Comparison of ENCODE assay signal across 24 cellular contexts in the genomic region with DNA sequence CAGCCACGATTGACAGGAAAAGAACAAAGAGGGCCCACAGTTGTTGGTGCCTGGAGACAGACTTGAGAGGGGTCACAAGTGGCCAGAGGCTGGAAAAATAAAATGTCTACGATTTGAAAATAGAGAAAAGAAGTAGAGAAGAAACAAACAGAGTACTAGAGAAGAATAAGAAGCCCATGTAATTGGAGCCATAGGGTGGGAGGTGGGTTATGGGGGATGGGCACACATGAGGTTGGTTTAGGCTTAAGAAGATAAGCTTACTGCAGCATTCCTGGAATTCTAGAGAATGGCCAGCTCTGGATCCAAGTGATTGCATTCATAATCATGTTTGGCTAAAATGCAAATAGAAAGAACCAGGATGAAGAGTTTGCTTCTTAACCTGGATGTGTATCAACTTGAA.
DNase-seq lines count a peak whose midpoint lies in the region; ATAC-seq and TF ChIP-seq lines count a peak whose summit lies in the region.
"Had no signal": no experiment of that assay in that cellular context is flagged by ENCODE, and none has a peak within 500 bp of the region (broad histone marks: within the 10 kb centered on the region; RNA-seq: fewer than 3 reads in every experiment).

No MANE protein-coding gene starts in this region.

- no peak for ATAC-seq in GM19395 (IDR thresholded peaks at IDR 0.05; ENCODE audit: unreplicated experiment)
- ATAC-seq in body of pancreas = no peak
- ATAC-seq: lower lobe of right lung; pancreas; stimulated activated effector memory CD8-positive, alpha-beta T cell treated with anti-CD3 and anti-CD28 coated beads, Interleukin-12 subunit alpha, Interleukin-12 subunit beta, amount 100 ng/mL, for 72 hours had no signal

- no peaks in the 10 kb centered on the region for H3K79me2 ChIP-seq in neural progenitor cell (ENCODE audit: low read depth)

- H3K4me1 Mint-ChIP-seq in neural progenitor cell = peaks cover 19% of the 10 kb centered on the region

- no peak overlapping the region for H2AFZ ChIP-seq in neural progenitor cell (replicated peaks)

- TF ChIP-seq CTCF in neural progenitor cell (IDR thresholded peaks at IDR 0.05) = no peak
- no peak for TF ChIP-seq CTCF in body of pancreas (IDR thresholded peaks at IDR 0.05)

- DNase-seq in H7 = peak; percentile 63
- no peak for DNase-seq in SK-N-MC (ENCODE audit: low read depth, low spot score)
- peak; percentile 48 for DNase-seq in iPS DF 19.7 (ENCODE audit: low read depth, low spot score)
- peak; percentile 74 for DNase-seq in neural progenitor cell (ENCODE audit: low spot score)
- no peak for DNase-seq in D341Med (ENCODE audit: low spot score)
- no peak for DNase-seq in posterior cingulate gyrus
- no peak for DNase-seq in body of pancreas
- DNase-seq: activated CD4-positive, alpha-beta memory T cell treated with anti-CD3 and anti-CD28 coated beads, Interleukin-2, amount 10 ng/mL, durations not matched to agents 7 days and 5 days; activated naive CD4-positive, alpha-beta T cell treated with Interleukin-2 at 50 U/mL for 16 hours; Calu3; cerebellar nuclear complex; effector CD8-positive, alpha-beta T cell; HFFc6; lower lobe of right lung; NCI-H1436; NCI-H69; pancreas; SHP77 had no signal

- H3K27ac ChIP-seq in SK-N-MC (peak overlapping the region; percentile 17; the same call in 1 of the 2 replicates), neural progenitor cell (no peak overlapping the region), body of pancreas (no peak overlapping the region)
- H3K27ac ChIP-seq: BLaER1, lower lobe of right lung, pancreas, suprapubic skin had no signal

- H3K9me3 Mint-ChIP-seq in neural progenitor cell = no peaks in the 10 kb centered on the region
- H3K9me3 Mint-ChIP-seq: activated CD4-positive, alpha-beta memory T cell treated with anti-CD3 and anti-CD28 coated beads, Interleukin-2, amount 10 ng/mL, durations not matched to agents 7 days and 5 days; HFFc6; stimulated activated effector memory CD8-positive, alpha-beta T cell treated with anti-CD3 and anti-CD28 coated beads, Interleukin-12 subunit alpha, Interleukin-12 subunit beta, amount 100 ng/mL, for 72 hours; T-helper 1 cell treated with Interleukin-12 subunit alpha and Interleukin-12 subunit beta and Interleukin-4 antibody, amounts not matched to agents 30 μg/mL and 1 μg/mL, for 36 hours had no signal

- no peaks in the 10 kb centered on the region for H3K9me3 ChIP-seq in SK-N-MC (ENCODE audit: low read depth, low read length)
- H3K9me3 ChIP-seq in neural progenitor cell (ENCODE audit: low read depth) = no peaks in the 10 kb centered on the region
- no peaks in the 10 kb centered on the region for H3K9me3 ChIP-seq in body of pancreas
- H3K9me3 ChIP-seq: BLaER1, lower lobe of right lung, pancreas, suprapubic skin had no signal

- intact Hi-C loops in posterior cingulate gyrus (cut with DNase I) (no loop called here), body of pancreas (cut with DNase I) (no loop called here)

- TF ChIP-seq POLR2A in body of pancreas (IDR thresholded peaks at IDR 0.05) = no peak

- H3K9ac ChIP-seq in SK-N-MC (ENCODE audit: insufficient read length) (no peak overlapping the region), neural progenitor cell (no peak overlapping the region)
- H3K9ac ChIP-seq: BLaER1 had no signal

- H3K27me3 ChIP-seq in H7 (ENCODE audit: control insufficient read depth, insufficient read depth, low read length) (no peaks in the 10 kb centered on the region), neural progenitor cell (no peaks in the 10 kb centered on the region), body of pancreas (no peaks in the 10 kb centered on the region)
- H3K27me3 ChIP-seq: BLaER1, pancreas, suprapubic skin had no signal

- peak overlapping the region; percentile 69 for H3K4me2 ChIP-seq in neural progenitor cell
- H3K4me2 ChIP-seq: BLaER1 had no signal

- H3K27me3 Mint-ChIP-seq in neural progenitor cell (ENCODE audit: insufficient read depth, low read depth) = no peaks in the 10 kb centered on the region

- H3K4me1 ChIP-seq in neural progenitor cell (peaks cover 25% of the 10 kb centered on the region), body of pancreas (peaks cover 4% of the 10 kb centered on the region)
- H3K4me1 ChIP-seq: BLaER1 had no signal

- no peaks in the 10 kb centered on the region for H4K20me1 ChIP-seq in neural progenitor cell (ENCODE audit: low read depth)

- H3K4me3 ChIP-seq in H7 (ENCODE audit: insufficient read depth, low read depth, low read length) (no peak overlapping the region), SK-N-MC (no peak overlapping the region), neural progenitor cell (peak overlapping the region; percentile 0), body of pancreas (no peak overlapping the region)
- H3K4me3 ChIP-seq: BLaER1, lower lobe of right lung, pancreas, suprapubic skin had no signal

- peaks cover 2% of the 10 kb centered on the region for H3K36me3 Mint-ChIP-seq in neural progenitor cell
- H3K36me3 Mint-ChIP-seq: stimulated activated effector memory CD8-positive, alpha-beta T cell treated with anti-CD3 and anti-CD28 coated beads, Interleukin-12 subunit alpha, Interleukin-12 subunit beta, amount 100 ng/mL, for 72 hours had no signal

- H3K27ac Mint-ChIP-seq in neural progenitor cell = peak overlapping the region; percentile 48
- H3K27ac Mint-ChIP-seq: activated CD4-positive, alpha-beta memory T cell treated with anti-CD3 and anti-CD28 coated beads, Interleukin-2, amount 10 ng/mL, durations not matched to agents 7 days and 5 days; HFFc6; stimulated activated effector memory CD8-positive, alpha-beta T cell treated with anti-CD3 and anti-CD28 coated beads, Interleukin-12 subunit alpha, Interleukin-12 subunit beta, amount 100 ng/mL, for 72 hours; T-helper 1 cell treated with Interleukin-12 subunit alpha and Interleukin-12 subunit beta and Interleukin-4 antibody, amounts not matched to agents 30 μg/mL and 1 μg/mL, for 36 hours had no signal

- H3K4me3 Mint-ChIP-seq in neural progenitor cell = no peak overlapping the region
- H3K4me3 Mint-ChIP-seq: activated CD4-positive, alpha-beta memory T cell treated with anti-CD3 and anti-CD28 coated beads, Interleukin-2, amount 10 ng/mL, durations not matched to agents 7 days and 5 days; HFFc6; IgD-negative memory B cell; stimulated activated effector memory CD8-positive, alpha-beta T cell treated with anti-CD3 and anti-CD28 coated beads, Interleukin-12 subunit alpha, Interleukin-12 subunit beta, amount 100 ng/mL, for 72 hours; T-helper 1 cell treated with Interleukin-12 subunit alpha and Interleukin-12 subunit beta and Interleukin-4 antibody, amounts not matched to agents 30 μg/mL and 1 μg/mL, for 36 hours had no signal

- H3F3A ChIP-seq in neural progenitor cell (ENCODE audit: low read depth) = peaks cover 6% of the 10 kb centered on the region

- H3K36me3 ChIP-seq in H7 (replicated peaks; ENCODE audit: control insufficient read depth, insufficient read depth, low read length) = no peaks in the 10 kb centered on the region
- H3K36me3 ChIP-seq in SK-N-MC (ENCODE audit: insufficient read depth, low read length) = no peaks in the 10 kb centered on the region
- no peaks in the 10 kb centered on the region for H3K36me3 ChIP-seq in neural progenitor cell
- H3K36me3 ChIP-seq in body of pancreas (replicated peaks in 1 of 2; ENCODE audit: insufficient read depth in 1 of 2, low read depth in 2 of 2) = no peaks in the 10 kb centered on the region
- H3K36me3 ChIP-seq: BLaER1, lower lobe of right lung, pancreas, suprapubic skin had no signal

- 63 to 68% methylated on average over 2 of the region's 2 CpGs for WGBS in body of pancreas, 2 donors

Comparison
In these comparisons a context has a peak if more than half of its experiments do, and no peak if none do; other contexts are left out.
1. DNase-seq: peak in H7 (single experiment), iPS DF 19.7 (single experiment) and neural progenitor cell (single experiment); none in SK-N-MC (single experiment), D341Med (single experiment), posterior cingulate gyrus (0 of 10) and body of pancreas (0 of 4).